Comparison of ENCODE assay signal across 7 cellular contexts in the genomic region with DNA sequence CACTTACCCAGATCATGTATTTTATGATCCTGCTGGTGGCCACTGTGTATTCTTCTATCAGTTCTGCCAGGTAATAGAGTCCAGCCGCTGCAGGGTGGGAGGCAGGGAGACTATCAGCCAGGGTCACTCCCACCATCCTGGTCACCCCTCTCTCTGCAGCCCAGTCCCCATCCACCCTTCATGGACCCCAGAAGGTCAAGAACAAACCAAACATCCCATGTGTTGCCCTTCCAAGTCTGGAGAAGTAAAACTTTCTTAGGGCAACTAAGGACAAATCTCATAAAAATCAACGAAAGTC. TPM values are rescaled to one million over a fixed set of nuclear protein-coding genes. Genes with fewer than 3 reads are reported as not detected.
DNase-seq lines count a peak whose midpoint lies in the region; ATAC-seq, FAIRE-seq and TF ChIP-seq lines count a peak whose summit lies in the region.

No MANE protein-coding gene starts in this region.

- peak overlapping the region; percentile 97 for H3K4me3 ChIP-seq in HEK293 (ENCODE audit: low read depth, low read length)
- H3K4me3 ChIP-seq in iPS-20b (ENCODE audit: low read length): peak overlapping the region; percentile 81

- peak overlapping the region; percentile 90 for H3K4me3 Mint-ChIP-seq in activated CD8-positive, alpha-beta T cell treated with anti-CD3 and anti-CD28 coated beads, Interleukin-2, amount 10 ng/mL, durations not matched to agents 7 days and 5 days
- peak overlapping the region; percentile 89 to 97 for H3K4me3 Mint-ChIP-seq in stimulated activated naive CD8-positive, alpha-beta T cell treated with anti-CD3 and anti-CD28 coated beads, Interleukin-15, amount 100 ng/mL, for 72 hours

- H3K9me3 ChIP-seq in HEK293 (ENCODE audit: control insufficient read depth, insufficient read depth, low read depth, low read length): no peaks in the 10 kb centered on the region
- no peaks in the 10 kb centered on the region for H3K9me3 ChIP-seq in iPS-20b (ENCODE audit: insufficient read depth, low read depth, low read length)

- H3K4me1 ChIP-seq in HEK293 (ENCODE audit: control insufficient read depth, insufficient read depth, low read length) (no peaks in the 10 kb centered on the region), iPS-20b (ENCODE audit: insufficient read depth, low read length) (peaks cover 6% of the 10 kb centered on the region; the same call in 1 of the 2 replicates)

- no peak for FAIRE-seq in frontal cortex (lab: Jason Lieb, UNC)

- H3K27ac Mint-ChIP-seq in activated CD8-positive, alpha-beta T cell treated with anti-CD3 and anti-CD28 coated beads, Interleukin-2, amount 10 ng/mL, durations not matched to agents 7 days and 5 days: peak overlapping the region; percentile 93
- H3K27ac Mint-ChIP-seq in stimulated activated naive CD8-positive, alpha-beta T cell treated with anti-CD3 and anti-CD28 coated beads, Interleukin-15, amount 100 ng/mL, for 72 hours: peak overlapping the region in 1 of 2 donors; percentile 87

- no peaks in the 10 kb centered on the region for H3K9me3 Mint-ChIP-seq in activated CD8-positive, alpha-beta T cell treated with anti-CD3 and anti-CD28 coated beads, Interleukin-2, amount 10 ng/mL, durations not matched to agents 7 days and 5 days (ENCODE audit: insufficient read depth)
- no peaks in the 10 kb centered on the region for H3K9me3 Mint-ChIP-seq in stimulated activated naive CD8-positive, alpha-beta T cell treated with anti-CD3 and anti-CD28 coated beads, Interleukin-15, amount 100 ng/mL, for 72 hours

- peak overlapping the region; percentile 73 for H3K9ac ChIP-seq in iPS-20b (ENCODE audit: low read depth, low read length)

- peaks cover 28% of the 10 kb centered on the region for H3K36me3 Mint-ChIP-seq in activated CD8-positive, alpha-beta T cell treated with anti-CD3 and anti-CD28 coated beads, Interleukin-2, amount 10 ng/mL, durations not matched to agents 7 days and 5 days (ENCODE audit: low read depth)

- H3K27me3 Mint-ChIP-seq in activated CD8-positive, alpha-beta T cell treated with anti-CD3 and anti-CD28 coated beads, Interleukin-2, amount 10 ng/mL, durations not matched to agents 7 days and 5 days (ENCODE audit: low read depth): no peaks in the 10 kb centered on the region
- H3K27me3 Mint-ChIP-seq in stimulated activated naive CD8-positive, alpha-beta T cell treated with anti-CD3 and anti-CD28 coated beads, Interleukin-15, amount 100 ng/mL, for 72 hours: no peaks in the 10 kb centered on the region

- H3K27me3 ChIP-seq in iPS-20b (ENCODE audit: insufficient read depth, low read length): peaks cover 9% of the 10 kb centered on the region; the same call in 1 of the 2 replicates

- DNase-seq in activated CD8-positive, alpha-beta T cell treated with anti-CD3 and anti-CD28 coated beads, Interleukin-2, amount 10 ng/mL, durations not matched to agents 7 days and 5 days: no peak
- DNase-seq in stimulated activated naive CD8-positive, alpha-beta T cell treated with anti-CD3 and anti-CD28 coated beads, Interleukin-15, amount 100 ng/mL, for 72 hours: no peak
- DNase-seq in hepatic stellate cell (ENCODE audit: low spot score): no peak
- DNase-seq in frontal cortex (ENCODE audit: low spot score in 2 of 2): no peak

- peaks cover 35% of the 10 kb centered on the region for H3K4me1 Mint-ChIP-seq in activated CD8-positive, alpha-beta T cell treated with anti-CD3 and anti-CD28 coated beads, Interleukin-2, amount 10 ng/mL, durations not matched to agents 7 days and 5 days (ENCODE audit: low read depth)
- H3K4me1 Mint-ChIP-seq in stimulated activated naive CD8-positive, alpha-beta T cell treated with anti-CD3 and anti-CD28 coated beads, Interleukin-15, amount 100 ng/mL, for 72 hours: peaks cover 42% of the 10 kb centered on the region

- CTCF ChIA-PET in HEK293 (lab: Yijun Ruan, JAX): no interaction called here
- CTCF ChIA-PET in activated CD8-positive, alpha-beta T cell treated with anti-CD3 and anti-CD28 coated beads, Interleukin-2, amount 10 ng/mL, durations not matched to agents 7 days and 5 days (lab: Charles Lee): interaction anchor here (1.6 to 2.9 kb wide), 3 partner anchors 8 to 30 kb away, joined by 6 to 19 read pairs (median 7); no protein-coding TSS in a partner anchor

- POLR2A ChIA-PET in HEK293 (lab: Yijun Ruan, JAX): no interaction called here
- POLR2A ChIA-PET in activated CD8-positive, alpha-beta T cell treated with anti-CD3 and anti-CD28 coated beads, Interleukin-2, amount 10 ng/mL, durations not matched to agents 7 days and 5 days (lab: Charles Lee): no interaction called here

- no peak for TF ChIP-seq CTCF in HEK293 (tag by site-specific recombination; IDR thresholded peaks at IDR 0.05)

- no peak overlapping the region for H3K27ac ChIP-seq in HEK293 (ENCODE audit: extremely low read depth, low read depth, low read length)
- H3K27ac ChIP-seq in iPS-20b (ENCODE audit: low read length): no peak overlapping the region

- no peak for ATAC-seq in activated CD8-positive, alpha-beta T cell treated with anti-CD3 and anti-CD28 coated beads, Interleukin-2, amount 10 ng/mL, durations not matched to agents 7 days and 5 days
- no peak for ATAC-seq in stimulated activated naive CD8-positive, alpha-beta T cell treated with anti-CD3 and anti-CD28 coated beads, Interleukin-15, amount 100 ng/mL, for 72 hours
- ATAC-seq in activated CD4-positive, CD25-positive, alpha-beta regulatory T cell treated with anti-CD3 and anti-CD28 coated beads, Interleukin-2, amount 50 U/mL, for 24 hours: no peak

- H3K36me3 ChIP-seq in HEK293 (ENCODE audit: control insufficient read depth in 2 of 2, insufficient read depth in 1 of 2, low read length in 2 of 2) (peaks cover 0 to 37% of the 10 kb centered on the region in 2 experiments; a peak in 1 of 3 replicates), iPS-20b (ENCODE audit: insufficient read depth, low read depth, low read length) (peaks cover 15% of the 10 kb centered on the region)

TF ChIP-seq in HEK293, 187 proteins besides CTCF, POLR2A, EP300 and RAD21 (continues in another document):
- TF ChIP-seq SP3 (tag by site-specific recombination; IDR thresholded peaks at IDR 0.05): no peak
- TF ChIP-seq ZNF133 (tag by site-specific recombination; IDR thresholded peaks at IDR 0.05): no peak
- TF ChIP-seq, protein P1, sequence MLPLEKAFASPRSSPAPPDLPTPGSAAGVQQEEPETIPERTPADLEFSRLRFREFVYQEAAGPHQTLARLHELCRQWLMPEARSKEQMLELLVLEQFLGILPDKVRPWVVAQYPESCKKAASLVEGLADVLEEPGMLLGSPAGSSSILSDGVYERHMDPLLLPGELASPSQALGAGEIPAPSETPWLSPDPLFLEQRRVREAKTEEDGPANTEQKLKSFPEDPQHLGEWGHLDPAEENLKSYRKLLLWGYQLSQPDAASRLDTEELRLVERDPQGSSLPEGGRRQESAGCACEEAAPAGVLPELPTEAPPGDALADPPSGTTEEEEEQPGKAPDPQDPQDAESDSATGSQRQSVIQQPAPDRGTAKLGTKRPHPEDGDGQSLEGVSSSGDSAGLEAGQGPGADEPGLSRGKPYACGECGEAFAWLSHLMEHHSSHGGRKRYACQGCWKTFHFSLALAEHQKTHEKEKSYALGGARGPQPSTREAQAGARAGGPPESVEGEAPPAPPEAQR (tag by site-specific recombination; IDR thresholded peaks at IDR 0.05): no peak
- TF ChIP-seq, protein P2, sequence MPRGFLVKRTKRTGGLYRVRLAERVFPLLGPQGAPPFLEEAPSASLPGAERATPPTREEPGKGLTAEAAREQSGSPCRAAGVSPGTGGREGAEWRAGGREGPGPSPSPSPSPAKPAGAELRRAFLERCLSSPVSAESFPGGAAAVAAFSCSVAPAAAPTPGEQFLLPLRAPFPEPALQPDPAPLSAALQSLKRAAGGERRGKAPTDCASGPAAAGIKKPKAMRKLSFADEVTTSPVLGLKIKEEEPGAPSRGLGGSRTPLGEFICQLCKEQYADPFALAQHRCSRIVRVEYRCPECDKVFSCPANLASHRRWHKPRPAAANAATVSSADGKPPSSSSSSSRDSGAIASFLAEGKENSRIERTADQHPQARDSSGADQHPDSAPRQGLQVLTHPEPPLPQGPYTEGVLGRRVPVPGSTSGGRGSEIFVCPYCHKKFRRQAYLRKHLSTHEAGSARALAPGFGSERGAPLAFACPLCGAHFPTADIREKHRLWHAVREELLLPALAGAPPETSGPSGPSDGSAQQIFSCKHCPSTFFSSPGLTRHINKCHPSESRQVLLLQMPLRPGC (tag by site-specific recombination; IDR thresholded peaks at IDR 0.05): no peak
- TF ChIP-seq ZNF777 (tag by site-specific recombination; IDR thresholded peaks at IDR 0.05; ENCODE audit: borderline replicate concordance): no peak
- TF ChIP-seq ZNF610 (tag by site-specific recombination; IDR thresholded peaks at IDR 0.05; ENCODE audit: borderline replicate concordance): no peak
- TF ChIP-seq, protein P3, sequence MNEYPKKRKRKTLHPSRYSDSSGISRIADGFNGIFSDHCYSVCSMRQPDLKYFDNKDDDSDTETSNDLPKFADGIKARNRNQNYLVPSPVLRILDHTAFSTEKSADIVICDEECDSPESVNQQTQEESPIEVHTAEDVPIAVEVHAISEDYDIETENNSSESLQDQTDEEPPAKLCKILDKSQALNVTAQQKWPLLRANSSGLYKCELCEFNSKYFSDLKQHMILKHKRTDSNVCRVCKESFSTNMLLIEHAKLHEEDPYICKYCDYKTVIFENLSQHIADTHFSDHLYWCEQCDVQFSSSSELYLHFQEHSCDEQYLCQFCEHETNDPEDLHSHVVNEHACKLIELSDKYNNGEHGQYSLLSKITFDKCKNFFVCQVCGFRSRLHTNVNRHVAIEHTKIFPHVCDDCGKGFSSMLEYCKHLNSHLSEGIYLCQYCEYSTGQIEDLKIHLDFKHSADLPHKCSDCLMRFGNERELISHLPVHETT (tag by site-specific recombination; IDR thresholded peaks at IDR 0.05): no peak
- TF ChIP-seq PRDM1 (tag by site-specific recombination; IDR thresholded peaks at IDR 0.05): no peak
- TF ChIP-seq ZNF23 (tag by site-specific recombination; IDR thresholded peaks at IDR 0.05; ENCODE audit: borderline replicate concordance): no peak
- no peak for TF ChIP-seq ZBTB20 (tag by site-specific recombination; IDR thresholded peaks at IDR 0.05)
- no peak for TF ChIP-seq ZNF311 (tag by site-specific recombination; IDR thresholded peaks at IDR 0.05; ENCODE audit: borderline replicate concordance)

RNA-seq across cellular contexts. Expression of a gene that starts 1.0 kb away (rescaled TPM):
- 10 to 100 TPM; 55.9 to 59.4 TPM for total RNA-seq in activated CD8-positive, alpha-beta T cell treated with anti-CD3 and anti-CD28 coated beads, Interleukin-2, amount 10 ng/mL, durations not matched to agents 7 days and 5 days
- total RNA-seq in frontal cortex: 13.5 TPM

RNA-seq across cellular contexts. Expression of a gene that starts 15.2 kb away (rescaled TPM):
- total RNA-seq in activated CD8-positive, alpha-beta T cell treated with anti-CD3 and anti-CD28 coated beads, Interleukin-2, amount 10 ng/mL, durations not matched to agents 7 days and 5 days: not detected
- 1.2 TPM for total RNA-seq in frontal cortex

RNA-seq across cellular contexts. Expression of a gene that starts 57.9 kb away (rescaled TPM):
- total RNA-seq in activated CD8-positive, alpha-beta T cell treated with anti-CD3 and anti-CD28 coated beads, Interleukin-2, amount 10 ng/mL, durations not matched to agents 7 days and 5 days: not detected
- total RNA-seq in frontal cortex: not detected
